25 cellular contexts compared by ENCODE assay signal in the genomic region with DNA sequence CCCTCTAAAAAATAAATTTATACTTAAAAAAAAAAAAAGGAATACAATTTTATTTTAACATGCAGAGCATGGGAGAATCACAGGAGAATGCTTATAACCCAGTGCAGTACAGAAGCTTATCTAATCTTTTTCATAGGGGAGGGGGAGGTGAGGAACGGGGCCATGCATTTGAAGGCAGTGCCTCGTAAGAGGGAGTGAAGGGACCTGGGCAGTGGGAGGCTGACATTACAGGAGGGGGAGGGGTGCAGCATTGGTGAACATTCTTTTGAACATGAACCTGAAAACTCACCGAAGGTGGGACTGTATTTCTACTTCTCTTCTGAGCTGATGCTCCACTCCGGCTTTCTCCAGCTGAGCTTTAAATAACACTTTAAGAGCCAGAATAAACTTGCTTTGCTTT. TPM values are rescaled to one million over a fixed set of nuclear protein-coding genes. Genes with fewer than 3 reads are reported as not detected.
"Had no signal": no experiment of that assay in that cellular context is flagged by ENCODE, and none has a peak within 500 bp of the region (broad histone marks: within the 10 kb centered on the region; RNA-seq: fewer than 3 reads in every experiment).

No MANE protein-coding gene starts in this region.

- H3K36me3 ChIP-seq: ascending aorta, lower lobe of right lung, pancreas, right atrium auricular region, tibial artery had no signal

- H3K9me3 Mint-ChIP-seq: activated T-cell treated with anti-CD3 and anti-CD28 coated beads, Interleukin-2, amount 50 U/mL, for 4 hours; central memory CD8-positive, alpha-beta T cell; naive thymus-derived CD8-positive, alpha-beta T cell had no signal

- H3K4me1 ChIP-seq: gastrocnemius medialis, lower lobe of right lung, psoas muscle, right atrium auricular region, tibial artery had no signal

- H3K27ac ChIP-seq: ascending aorta, brain microvascular endothelial cell, gastrocnemius medialis, lower lobe of right lung, pancreas, psoas muscle, right atrium auricular region, tibial artery, WERI-Rb-1 had no signal

- H3K27me3 ChIP-seq: ascending aorta, brain microvascular endothelial cell, gastrocnemius medialis, pancreas, right atrium auricular region, tibial artery had no signal

- H3K4me3 Mint-ChIP-seq: activated T-cell treated with anti-CD3 and anti-CD28 coated beads, Interleukin-2, amount 50 U/mL, for 4 hours; central memory CD8-positive, alpha-beta T cell; naive thymus-derived CD8-positive, alpha-beta T cell had no signal

- H3K4me1 Mint-ChIP-seq: central memory CD8-positive, alpha-beta T cell; naive thymus-derived CD8-positive, alpha-beta T cell had no signal

- H3K4me3 ChIP-seq: ascending aorta, gastrocnemius medialis, lower lobe of right lung, pancreas, psoas muscle, right atrium auricular region, SK-N-MC, tibial artery had no signal

- H3K27me3 Mint-ChIP-seq: central memory CD8-positive, alpha-beta T cell; naive thymus-derived CD8-positive, alpha-beta T cell had no signal

- ATAC-seq: activated T-cell treated with anti-CD3 and anti-CD28 coated beads, Interleukin-2, amount 50 U/mL, for 4 hours; esophagus mucosa; gastrocnemius medialis; lower lobe of right lung; naive thymus-derived CD8-positive, alpha-beta T cell; pancreas; psoas muscle had no signal

- H3K9me3 ChIP-seq: ascending aorta, gastrocnemius medialis, lower lobe of right lung, pancreas, psoas muscle, right atrium auricular region, tibial artery had no signal

- DNase-seq: activated CD4-positive, CD25-positive, alpha-beta regulatory T cell treated with anti-CD3 and anti-CD28 coated beads, Interleukin-2, amount 50 U/mL, for 72 hours; activated CD8-positive, alpha-beta memory T cell treated with anti-CD3 and anti-CD28 coated beads for 24 hours; activated CD8-positive, alpha-beta memory T cell treated with anti-CD3 and anti-CD28 coated beads, Interleukin-2, amount 50 U/mL, for 48 hours; activated naive CD4-positive, alpha-beta T cell treated with anti-CD3 and anti-CD28 coated beads, Interleukin-2, amount 50 U/mL, for 16 hours; activated T-cell treated with anti-CD3 and anti-CD28 coated beads, Interleukin-2, amount 50 U/mL, for 4 hours; brain microvascular endothelial cell; effector memory CD4-positive, alpha-beta T cell; gastrocnemius medialis; hypothalamus; lower lobe of right lung; naive thymus-derived CD8-positive, alpha-beta T cell; pancreas; psoas muscle; stimulated activated CD4-positive, alpha-beta T cell treated with anti-CD3 and anti-CD28 coated beads, Interleukin-4, amount 100 ng/mL, for 24 hours; stimulated activated naive CD4-positive, alpha-beta T cell treated with Interleukin-2 at 50 U/mL for 16 hours; substantia nigra; SW 1271; tibial artery; WERI-Rb-1 had no signal

RNA-seq across cellular contexts. Expression of gene AURKA, which starts 9.3 kb away (rescaled TPM):
- total RNA-seq: ascending aorta had no signal

RNA-seq across cellular contexts. Expression of gene CASS4, which starts 29.4 kb away (rescaled TPM):
- total RNA-seq: endothelial cell of umbilical vein had no signal
